ENCODE assay signal across 32 cellular contexts in the genomic region with DNA sequence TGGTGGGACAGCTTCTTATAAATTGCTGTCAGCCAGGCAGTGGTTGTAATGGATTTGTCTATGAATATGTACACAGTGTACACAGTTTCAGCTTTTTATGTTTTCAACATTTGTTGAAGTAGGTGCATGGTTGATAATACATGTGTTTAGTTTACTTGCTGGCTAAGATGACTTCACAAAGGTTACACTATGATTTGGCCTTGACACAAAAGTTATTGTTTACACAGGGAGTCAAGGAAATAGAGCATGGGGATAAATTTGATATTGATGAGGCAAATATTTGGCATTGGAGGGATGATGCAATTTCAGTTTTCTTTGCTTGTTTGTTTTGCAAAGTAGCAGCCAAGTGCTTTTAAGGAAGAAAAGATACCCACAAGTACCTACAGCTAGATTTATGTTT. TPM values are rescaled to one million over a fixed set of nuclear protein-coding genes. Genes with fewer than 3 reads are reported as not detected.
"Had no signal": no experiment of that assay in that cellular context is flagged by ENCODE, and none has a peak within 500 bp of the region (broad histone marks: within the 10 kb centered on the region; RNA-seq: fewer than 3 reads in every experiment).

No MANE protein-coding gene starts in this region.

- H3K9me3 ChIP-seq: MG63, SJSA1 had no signal

- H3K27ac ChIP-seq: brain microvascular endothelial cell, cardiac muscle cell, KMS-11, SJSA1 had no signal

- H3K36me3 ChIP-seq: brain microvascular endothelial cell, cardiac muscle cell, MG63, SJSA1 had no signal

- H3K27me3 ChIP-seq: brain microvascular endothelial cell, MG63 had no signal

- H3K4me3 ChIP-seq: cardiac muscle cell, MG63, SJSA1 had no signal

- FAIRE-seq: astrocyte, colon, RCC 7860, TTC549 had no signal

- DNase-seq: activated CD4-positive, alpha-beta memory T cell treated with anti-CD3 and anti-CD28 coated beads, Interleukin-2, amount 10 ng/mL, durations not matched to agents 7 days and 5 days; activated CD4-positive, alpha-beta T cell treated with anti-CD3 and anti-CD28 coated beads for 36 hours; activated CD4-positive, alpha-beta T cell treated with anti-CD3 and anti-CD28 coated beads, Interleukin-2, amount 50 U/mL, for 1 hour; activated gamma-delta T cell; activated naive CD4-positive, alpha-beta T cell treated with anti-CD3 and anti-CD28 coated beads for 36 hours; activated T-cell treated with anti-CD3 and anti-CD28 coated beads for 4 hours; activated T-cell treated with anti-CD3 and anti-CD28 coated beads, Interleukin-2, amount 50 U/mL, for 48 hours; amygdala; brain microvascular endothelial cell; cerebellar nuclear complex; MG63; NCI-H1105; NCI-H1436; NCI-H1694 treated with DMSO at 0.1 percent for 48 hours; NCI-H2081 treated with DMSO at 0.1 percent for 48 hours; NCI-H2171 treated with DMSO at 0.1 percent for 48 hours; NCI-H226; NCI-H526; NK-92 treated with Interleukin-12 subunit alpha and Interleukin-12 subunit beta, amount 100 ng/mL, for 24 hours; OCI-M1; SHP77; T1000 had no signal

- H3K4me1 ChIP-seq: SJSA1 had no signal

- ATAC-seq: activated CD4-positive, alpha-beta T cell treated with anti-CD3 and anti-CD28 coated beads for 36 hours; activated T-helper 17 cell treated with anti-CD3 and anti-CD28 coated beads, Interleukin-2, amount 50 U/mL, for 72 hours; SK-N-SH treated with all-trans-retinoic acid at 6 μM for 48 hours had no signal

RNA-seq across cellular contexts. Expression of gene PDE8B, which starts 23.5 kb away (rescaled TPM):
- total RNA-seq: activated CD4-positive, alpha-beta T cell treated with anti-CD3 and anti-CD28 coated beads for 36 hours; activated CD8-positive, alpha-beta memory T cell treated with anti-CD3 and anti-CD28 coated beads for 36 hours; activated T-helper 17 cell treated with anti-CD3 and anti-CD28 coated beads, Interleukin-2, amount 50 U/mL, for 72 hours; SJSA1 had no signal
